Comparison of ENCODE assay signal across 1 cellular context in genomic region chr19:12648088-12648487, GRCh38.
A peak's percentile ranks its signal among the peaks of the same experiment; 100 is the strongest.
TF ChIP-seq lines count a peak whose summit lies in the region.

No MANE protein-coding gene starts in this region.

TF ChIP-seq in K562, 482 proteins besides CTCF, POLR2A, EP300 and RAD21 (continued from another document and continues in another):
- no peak for TF ChIP-seq KHSRP (IDR thresholded peaks at IDR 0.05)
- TF ChIP-seq RBM22 (IDR thresholded peaks at IDR 0.05; ENCODE audit: low read depth, low read length, poor library complexity, severe bottlenecking) = no peak
- no peak for TF ChIP-seq CBX2 (IDR thresholded peaks at IDR 0.05; ENCODE audit: insufficient read depth, low read length, poor library complexity, severe bottlenecking)
- no peak for TF ChIP-seq PRMT5 (CRISPR knock-in tag; IDR thresholded peaks at IDR 0.05)
- TF ChIP-seq NFRKB (IDR thresholded peaks at IDR 0.05; ENCODE audit: low read depth) = no peak
- no peak for TF ChIP-seq ZNF282 (CRISPR knock-in tag; IDR thresholded peaks at IDR 0.05)
- TF ChIP-seq XRCC5 (IDR thresholded peaks at IDR 0.05; ENCODE audit: low read depth, low read length) = no peak
- no peak for TF ChIP-seq ZFP91 (CRISPR knock-in tag; IDR thresholded peaks at IDR 0.05)
- no peak for TF ChIP-seq HMGN3 (IDR thresholded peaks at IDR 0.05; ENCODE audit: borderline replicate concordance, extremely low read depth, insufficient read length, low read depth, low read length)
- no peak for TF ChIP-seq KDM2B (CRISPR knock-in tag; IDR thresholded peaks at IDR 0.05)
- no peak; a peak in 1 of 4 replicates for TF ChIP-seq MAZ (CRISPR knock-in tag; conservative IDR thresholded peaks at IDR 0.05 in 1 of 2, IDR thresholded peaks at IDR 0.05 in 1 of 2)
- TF ChIP-seq TCF15 (CRISPR knock-in tag; IDR thresholded peaks at IDR 0.05) = no peak
- no peak for TF ChIP-seq TAL1 (IDR thresholded peaks at IDR 0.05)
- no peak for TF ChIP-seq SRSF1 (IDR thresholded peaks at IDR 0.05; ENCODE audit: low read depth, low read length)
- no peak for TF ChIP-seq ZBED1 (IDR thresholded peaks at IDR 0.05)
- no peak for TF ChIP-seq PHF21A (IDR thresholded peaks at IDR 0.05; ENCODE audit: borderline replicate concordance, low read depth)
- no peak for TF ChIP-seq ZNF780A (CRISPR knock-in tag; IDR thresholded peaks at IDR 0.05)
- peak; percentile 35; the same call in 1 of the 2 replicates for TF ChIP-seq RB1 (IDR thresholded peaks at IDR 0.05; ENCODE audit: low read depth)
- no peak for TF ChIP-seq ZNF551 (CRISPR knock-in tag; IDR thresholded peaks at IDR 0.05)
- TF ChIP-seq SAFB2 (IDR thresholded peaks at IDR 0.05; ENCODE audit: borderline replicate concordance, low read depth, low read length, severe bottlenecking) = no peak
- TF ChIP-seq NFIC (IDR thresholded peaks at IDR 0.05) = 0 out of 2 replicates have a peak, but pooled peaks have one; percentile 22
- no peak for TF ChIP-seq USF2 (CRISPR knock-in tag; IDR thresholded peaks at IDR 0.05)
- TF ChIP-seq ZBTB34 (CRISPR knock-in tag; IDR thresholded peaks at IDR 0.05) = no peak
- no peak for TF ChIP-seq DLX4 (CRISPR knock-in tag; IDR thresholded peaks at IDR 0.05)
- TF ChIP-seq SP2 (IDR thresholded peaks at IDR 0.05; ENCODE audit: extremely low read depth, low read depth, low read length, poor library complexity, severe bottlenecking) = no peak
- no peak for TF ChIP-seq SIN3A (IDR thresholded peaks at IDR 0.05; ENCODE audit: borderline replicate concordance in 2 of 2, control insufficient read depth in 1 of 2, low read depth in 2 of 2, low read length in 2 of 2)
- TF ChIP-seq KLF10 (CRISPR knock-in tag; IDR thresholded peaks at IDR 0.05) = no peak
- no peak for TF ChIP-seq RCOR1 (IDR thresholded peaks at IDR 0.05; ENCODE audit: borderline replicate concordance in 1 of 2, low read depth in 2 of 2, low read length in 2 of 2)
- TF ChIP-seq TBP (optimal IDR thresholded peaks at IDR 0.05; ENCODE audit: low read depth, low read length) = no peak
- TF ChIP-seq ZNF277 (CRISPR knock-in tag; IDR thresholded peaks at IDR 0.05; ENCODE audit: borderline replicate concordance) = no peak
- TF ChIP-seq BACH1 (tag; IDR thresholded peaks at IDR 0.05) = no peak
- no peak for TF ChIP-seq ZKSCAN8 (CRISPR knock-in tag; IDR thresholded peaks at IDR 0.05)
- no peak for TF ChIP-seq ZNF785 (CRISPR knock-in tag; IDR thresholded peaks at IDR 0.05)
- no peak for TF ChIP-seq TCF3 (CRISPR knock-in tag; IDR thresholded peaks at IDR 0.05)
- no peak for TF ChIP-seq ESRRB (CRISPR knock-in tag; IDR thresholded peaks at IDR 0.05; ENCODE audit: borderline replicate concordance)
- TF ChIP-seq CXXC5 (CRISPR knock-in tag; IDR thresholded peaks at IDR 0.05) = peak; percentile 15; the same call in 1 of the 2 replicates
- no peak for TF ChIP-seq ZNF3 (CRISPR knock-in tag; IDR thresholded peaks at IDR 0.05)
- TF ChIP-seq ZBTB33 (CRISPR knock-in tag; IDR thresholded peaks at IDR 0.05) = peak; percentile 78; the same call in 1 of the 2 replicates
- no peak for TF ChIP-seq REST (CRISPR knock-in tag; IDR thresholded peaks at IDR 0.05; ENCODE audit: low read depth)
- TF ChIP-seq CREB3 (tag; conservative IDR thresholded peaks at IDR 0.05; ENCODE audit: low read depth) = no peak
- TF ChIP-seq MCM2 (IDR thresholded peaks at IDR 0.05; ENCODE audit: low read depth) = no peak
- no peak for TF ChIP-seq MLLT1 (IDR thresholded peaks at IDR 0.05)
- TF ChIP-seq ARNT (IDR thresholded peaks at IDR 0.05) = no peak
- TF ChIP-seq IRF9 (tag; IDR thresholded peaks at IDR 0.05) = no peak
- TF ChIP-seq ZNF212 (CRISPR knock-in tag; IDR thresholded peaks at IDR 0.05) = no peak
- no peak for TF ChIP-seq BRF1 (IDR thresholded peaks at IDR 0.05; ENCODE audit: borderline replicate concordance, extremely low read depth, insufficient read length)
- no peak for TF ChIP-seq LEF1 (IDR thresholded peaks at IDR 0.05)
